9 cellular contexts compared by ENCODE assay signal in genomic region chr1:167456500-167456899, GRCh38.
DNase-seq lines count a peak whose midpoint lies in the region; ATAC-seq and TF ChIP-seq lines count a peak whose summit lies in the region.
"Had no signal": no experiment of that assay in that cellular context is flagged by ENCODE, and none has a peak within 500 bp of the region (broad histone marks: within the 10 kb centered on the region; RNA-seq: fewer than 3 reads in every experiment).

No MANE protein-coding gene starts in this region.

- ATAC-seq in activated B cell treated with CpG ODN at 0.5 μM for 24 hours (ENCODE audit: low read depth), result no peak
- ATAC-seq in left colon, result no peak

- H3K9ac ChIP-seq in subcutaneous abdominal adipose tissue (ENCODE audit: low read length in 5 of 5), result peak overlapping the region in 3 of 5 donors; percentile 30 to 80 (median 35)

- no peak for TF ChIP-seq CTCF in activated B cell treated with CpG ODN at 0.5 μM for 24 hours (IDR thresholded peaks at IDR 0.05)
- no peak for TF ChIP-seq CTCF in hepatocyte (IDR thresholded peaks at IDR 0.05; ENCODE audit: poor library complexity)

- H3K27ac ChIP-seq in hepatocyte (no peak overlapping the region), subcutaneous abdominal adipose tissue (ENCODE audit: low read depth, low read length) (no peak overlapping the region)

- H4K20me1 ChIP-seq in hepatocyte (ENCODE audit: insufficient read depth, poor library complexity, severe bottlenecking), result no peaks in the 10 kb centered on the region

- H3K27me3 ChIP-seq in hepatocyte, result no peaks in the 10 kb centered on the region
- peaks cover 0 to 3% (median 0%) of the 10 kb centered on the region in 5 donors for H3K27me3 ChIP-seq in subcutaneous abdominal adipose tissue (ENCODE audit: control insufficient read depth in 5 of 5, insufficient read depth in 4 of 5, low read length in 5 of 5)

- H3K36me3 ChIP-seq in hepatocyte (replicated peaks; ENCODE audit: insufficient read depth, low read depth) (no peaks in the 10 kb centered on the region), subcutaneous abdominal adipose tissue (ENCODE audit: control insufficient read depth in 5 of 5, insufficient read depth in 5 of 5, low read length in 5 of 5) (no peaks in the 10 kb centered on the region)

- H3K4me2 ChIP-seq in hepatocyte, result peak overlapping the region; percentile 100

- no peak overlapping the region for H3K4me3 Mint-ChIP-seq in activated naive CD4-positive, alpha-beta T cell treated with anti-CD3 and anti-CD28 coated beads for 36 hours
- peak overlapping the region; percentile 87 for H3K4me3 Mint-ChIP-seq in activated B cell treated with CpG ODN at 0.5 μM for 24 hours

- no peaks in the 10 kb centered on the region for H3K79me2 ChIP-seq in hepatocyte

- peak overlapping the region; percentile 87 for H3K27ac Mint-ChIP-seq in activated naive CD4-positive, alpha-beta T cell treated with anti-CD3 and anti-CD28 coated beads for 36 hours
- H3K27ac Mint-ChIP-seq in activated B cell treated with CpG ODN at 0.5 μM for 24 hours, result peak overlapping the region; percentile 72

- peaks cover 70% of the 10 kb centered on the region for H3K4me1 Mint-ChIP-seq in activated naive CD4-positive, alpha-beta T cell treated with anti-CD3 and anti-CD28 coated beads for 36 hours (ENCODE audit: low read depth)
- H3K4me1 Mint-ChIP-seq in activated B cell treated with CpG ODN at 0.5 μM for 24 hours, result peaks cover 11% of the 10 kb centered on the region

- H3K4me1 ChIP-seq in hepatocyte (ENCODE audit: insufficient read depth), result no peaks in the 10 kb centered on the region
- peaks cover 0 to 20% (median 11%) of the 10 kb centered on the region in 5 donors for H3K4me1 ChIP-seq in subcutaneous abdominal adipose tissue (ENCODE audit: control insufficient read depth in 5 of 5, insufficient read depth in 5 of 5, low read length in 5 of 5)

- no peaks in the 10 kb centered on the region for H3K9me2 ChIP-seq in hepatocyte (replicated peaks; ENCODE audit: insufficient read depth)

- no peaks in the 10 kb centered on the region for H3K9me3 Mint-ChIP-seq in activated naive CD4-positive, alpha-beta T cell treated with anti-CD3 and anti-CD28 coated beads for 36 hours
- H3K9me3 Mint-ChIP-seq in activated B cell treated with CpG ODN at 0.5 μM for 24 hours, result no peaks in the 10 kb centered on the region

- peak overlapping the region; percentile 98 for H2AFZ ChIP-seq in hepatocyte

- POLR2A ChIA-PET in activated B cell treated with CpG ODN at 0.5 μM for 24 hours (lab: Charles Lee), result interaction anchor here (0.6 to 2.8 kb wide), 6 partner anchors 9 to 237 kb away, joined by 4 to 19 read pairs (median 6); no protein-coding TSS in a partner anchor

- intact Hi-C loops in activated naive CD4-positive, alpha-beta T cell treated with anti-CD3 and anti-CD28 coated beads for 36 hours (cut with micrococcal nuclease), result loop anchor here (1.0 to 2.0 kb wide), 5 partner anchors 9 to 61 kb away; no protein-coding TSS in a partner anchor
- intact Hi-C loops in activated B cell treated with CpG ODN at 0.5 μM for 24 hours (cut with micrococcal nuclease) (loop anchor here (5.0 to 10.0 kb wide), 2 partner anchors 76 to 258 kb away; no protein-coding TSS in a partner anchor), left colon (cut with DNase I, micrococcal nuclease) (loop anchor here in 1 of 2 donors (10.0 kb wide), 1 partner anchor 78 kb away; no protein-coding TSS in a partner anchor)

- no peak for DNase-seq in activated naive CD4-positive, alpha-beta T cell treated with anti-CD3 and anti-CD28 coated beads for 36 hours
- no peak for DNase-seq in activated naive CD4-positive, alpha-beta T cell (lab: John Stamatoyannopoulos, UW)
- no peak for DNase-seq in activated B cell treated with CpG ODN at 0.5 μM for 24 hours
- no peak for DNase-seq in hepatocyte (ENCODE audit: low spot score)
- DNase-seq in GF-D8 (lab: John Stamatoyannopoulos, UW), result no peak
- no peak for DNase-seq in left colon
- no peak for DNase-seq in midbrain (lab: John Stamatoyannopoulos, UW)
- DNase-seq: NCI-H2029 had no signal

- H3K36me3 Mint-ChIP-seq in activated naive CD4-positive, alpha-beta T cell treated with anti-CD3 and anti-CD28 coated beads for 36 hours (ENCODE audit: low read depth), result peaks cover 11% of the 10 kb centered on the region
- no peaks in the 10 kb centered on the region for H3K36me3 Mint-ChIP-seq in activated B cell treated with CpG ODN at 0.5 μM for 24 hours (ENCODE audit: low read depth)

- WGBS in hepatocyte (ENCODE audit: low lambda C conversion rate, missing lambda C conversion rate), result 94% methylated on average over 4 of the region's 4 CpGs

- H3K9me3 ChIP-seq in hepatocyte (ENCODE audit: low read depth) (no peaks in the 10 kb centered on the region), subcutaneous abdominal adipose tissue (ENCODE audit: control insufficient read depth in 5 of 5, low read length in 5 of 5) (no peaks in the 10 kb centered on the region)

- CTCF ChIA-PET in activated naive CD4-positive, alpha-beta T cell treated with anti-CD3 and anti-CD28 coated beads for 36 hours (lab: Charles Lee), result interaction anchor here (0.7 to 4.6 kb wide), 10 partner anchors 8 to 236 kb away, joined by 3 to 33 read pairs (median 8); partner anchors contain the start of gene CD247
- CTCF ChIA-PET in activated B cell treated with CpG ODN at 0.5 μM for 24 hours (lab: Charles Lee), result interaction anchor here (1.0 to 4.3 kb wide), 4 partner anchors 15 to 188 kb away, joined by 3 to 23 read pairs (median 6); no protein-coding TSS in a partner anchor

- H3K27me3 Mint-ChIP-seq in activated naive CD4-positive, alpha-beta T cell treated with anti-CD3 and anti-CD28 coated beads for 36 hours (ENCODE audit: low read depth), result no peaks in the 10 kb centered on the region
- peaks cover 4% of the 10 kb centered on the region for H3K27me3 Mint-ChIP-seq in activated B cell treated with CpG ODN at 0.5 μM for 24 hours

- H3K4me3 ChIP-seq in hepatocyte, result no peak overlapping the region
- H3K4me3 ChIP-seq in subcutaneous abdominal adipose tissue (ENCODE audit: low read depth in 1 of 5, low read length in 5 of 5), result peak overlapping the region in 4 of 5 donors; percentile 84 to 95 (median 84)
